In the genomic region with DNA sequence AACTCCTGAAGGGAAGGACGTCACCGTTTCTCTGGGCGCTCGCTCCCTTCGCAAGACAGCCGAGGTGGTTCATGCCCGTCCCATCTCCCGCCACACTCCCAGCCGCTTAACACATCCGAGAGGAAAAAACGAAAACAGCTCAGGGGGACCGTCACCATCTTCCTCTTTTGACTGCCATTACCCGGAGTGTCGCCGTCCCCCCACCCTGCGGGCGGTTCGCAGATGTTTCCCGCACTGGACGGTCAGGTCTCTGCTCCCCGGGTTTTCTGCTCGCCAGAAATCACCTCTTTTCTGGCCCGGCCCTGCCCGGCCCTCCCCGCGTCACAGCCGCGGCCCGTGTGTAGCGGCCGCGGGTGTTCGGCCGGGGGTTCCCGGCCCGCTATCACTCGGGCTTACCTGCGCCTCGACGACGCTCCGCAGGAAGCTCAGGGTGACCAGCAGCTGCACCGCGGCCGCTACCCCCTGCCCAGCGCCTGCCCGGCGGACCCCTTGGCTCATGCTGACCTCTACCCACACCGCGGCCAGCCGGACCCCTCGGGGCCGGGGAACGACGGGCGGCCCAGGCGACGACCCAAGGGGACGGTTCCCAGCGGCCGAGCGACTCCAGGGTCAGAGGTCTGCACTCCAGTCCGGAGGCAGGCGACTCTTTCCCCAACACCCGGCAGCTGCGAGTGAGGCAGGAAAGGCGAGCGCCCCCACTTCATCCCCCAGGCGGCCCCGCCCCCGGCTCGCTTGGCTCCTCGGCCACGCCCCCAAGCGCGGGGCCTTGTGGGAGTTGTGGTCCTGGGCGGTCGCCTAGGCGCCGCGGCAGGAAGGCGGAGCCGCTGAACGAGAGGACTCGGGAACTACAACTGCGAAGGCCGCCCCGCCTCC, we compare ENCODE assay signal across 1 cellular context.
TF ChIP-seq lines count a peak whose summit lies in the region.

A gene with protein sequence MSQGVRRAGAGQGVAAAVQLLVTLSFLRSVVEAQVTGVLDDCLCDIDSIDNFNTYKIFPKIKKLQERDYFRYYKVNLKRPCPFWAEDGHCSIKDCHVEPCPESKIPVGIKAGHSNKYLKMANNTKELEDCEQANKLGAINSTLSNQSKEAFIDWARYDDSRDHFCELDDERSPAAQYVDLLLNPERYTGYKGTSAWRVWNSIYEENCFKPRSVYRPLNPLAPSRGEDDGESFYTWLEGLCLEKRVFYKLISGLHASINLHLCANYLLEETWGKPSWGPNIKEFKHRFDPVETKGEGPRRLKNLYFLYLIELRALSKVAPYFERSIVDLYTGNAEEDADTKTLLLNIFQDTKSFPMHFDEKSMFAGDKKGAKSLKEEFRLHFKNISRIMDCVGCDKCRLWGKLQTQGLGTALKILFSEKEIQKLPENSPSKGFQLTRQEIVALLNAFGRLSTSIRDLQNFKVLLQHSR (minus strand): TSS at position 673 of the 873 bp plus-strand sequence. CDS start 175 bp downstream, at position 498.

TF ChIP-seq in HepG2, 621 proteins besides CTCF, POLR2A, EP300 and RAD21 (continued from another document and continues in another):
- TF ChIP-seq, protein P1, sequence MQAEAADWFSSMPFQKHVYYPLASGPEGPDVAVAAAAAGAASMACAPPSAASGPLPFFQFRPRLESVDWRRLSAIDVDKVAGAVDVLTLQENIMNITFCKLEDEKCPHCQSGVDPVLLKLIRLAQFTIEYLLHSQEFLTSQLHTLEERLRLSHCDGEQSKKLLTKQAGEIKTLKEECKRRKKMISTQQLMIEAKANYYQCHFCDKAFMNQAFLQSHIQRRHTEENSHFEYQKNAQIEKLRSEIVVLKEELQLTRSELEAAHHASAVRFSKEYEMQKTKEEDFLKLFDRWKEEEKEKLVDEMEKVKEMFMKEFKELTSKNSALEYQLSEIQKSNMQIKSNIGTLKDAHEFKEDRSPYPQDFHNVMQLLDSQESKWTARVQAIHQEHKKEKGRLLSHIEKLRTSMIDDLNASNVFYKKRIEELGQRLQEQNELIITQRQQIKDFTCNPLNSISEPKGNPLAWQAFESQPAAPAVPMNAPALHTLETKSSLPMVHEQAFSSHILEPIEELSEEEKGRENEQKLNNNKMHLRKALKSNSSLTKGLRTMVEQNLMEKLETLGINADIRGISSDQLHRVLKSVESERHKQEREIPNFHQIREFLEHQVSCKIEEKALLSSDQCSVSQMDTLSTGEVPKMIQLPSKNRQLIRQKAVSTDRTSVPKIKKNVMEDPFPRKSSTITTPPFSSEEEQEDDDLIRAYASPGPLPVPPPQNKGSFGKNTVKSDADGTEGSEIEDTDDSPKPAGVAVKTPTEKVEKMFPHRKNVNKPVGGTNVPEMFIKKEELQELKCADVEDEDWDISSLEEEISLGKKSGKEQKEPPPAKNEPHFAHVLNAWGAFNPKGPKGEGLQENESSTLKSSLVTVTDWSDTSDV (CRISPR knock-in tag; IDR thresholded peaks at IDR 0.05) = no peak
- TF ChIP-seq TAF1 (CRISPR knock-in tag; IDR thresholded peaks at IDR 0.05) = peak; percentile 68; the same call in 1 of the 2 replicates
- TF ChIP-seq ZNF558 (CRISPR knock-in tag; IDR thresholded peaks at IDR 0.05; ENCODE audit: borderline replicate concordance) = no peak; the same call in 1 of the 2 replicates
- TF ChIP-seq EED (CRISPR knock-in tag; IDR thresholded peaks at IDR 0.05) = no peak
- TF ChIP-seq, protein P2, sequence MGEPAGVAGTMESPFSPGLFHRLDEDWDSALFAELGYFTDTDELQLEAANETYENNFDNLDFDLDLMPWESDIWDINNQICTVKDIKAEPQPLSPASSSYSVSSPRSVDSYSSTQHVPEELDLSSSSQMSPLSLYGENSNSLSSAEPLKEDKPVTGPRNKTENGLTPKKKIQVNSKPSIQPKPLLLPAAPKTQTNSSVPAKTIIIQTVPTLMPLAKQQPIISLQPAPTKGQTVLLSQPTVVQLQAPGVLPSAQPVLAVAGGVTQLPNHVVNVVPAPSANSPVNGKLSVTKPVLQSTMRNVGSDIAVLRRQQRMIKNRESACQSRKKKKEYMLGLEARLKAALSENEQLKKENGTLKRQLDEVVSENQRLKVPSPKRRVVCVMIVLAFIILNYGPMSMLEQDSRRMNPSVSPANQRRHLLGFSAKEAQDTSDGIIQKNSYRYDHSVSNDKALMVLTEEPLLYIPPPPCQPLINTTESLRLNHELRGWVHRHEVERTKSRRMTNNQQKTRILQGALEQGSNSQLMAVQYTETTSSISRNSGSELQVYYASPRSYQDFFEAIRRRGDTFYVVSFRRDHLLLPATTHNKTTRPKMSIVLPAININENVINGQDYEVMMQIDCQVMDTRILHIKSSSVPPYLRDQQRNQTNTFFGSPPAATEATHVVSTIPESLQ (CRISPR knock-in tag; conservative IDR thresholded peaks at IDR 0.05) = 0 out of 2 replicates have a peak, but pooled peaks have one; percentile 5
- peak; percentile 57 for TF ChIP-seq ISL2 (CRISPR knock-in tag; IDR thresholded peaks at IDR 0.05)
- TF ChIP-seq NFIB (CRISPR knock-in tag; IDR thresholded peaks at IDR 0.05; ENCODE audit: borderline replicate concordance) = no peak
- no peak for TF ChIP-seq ZBTB8A (CRISPR knock-in tag; IDR thresholded peaks at IDR 0.05; ENCODE audit: borderline replicate concordance, low read depth)
- TF ChIP-seq, protein P3, sequence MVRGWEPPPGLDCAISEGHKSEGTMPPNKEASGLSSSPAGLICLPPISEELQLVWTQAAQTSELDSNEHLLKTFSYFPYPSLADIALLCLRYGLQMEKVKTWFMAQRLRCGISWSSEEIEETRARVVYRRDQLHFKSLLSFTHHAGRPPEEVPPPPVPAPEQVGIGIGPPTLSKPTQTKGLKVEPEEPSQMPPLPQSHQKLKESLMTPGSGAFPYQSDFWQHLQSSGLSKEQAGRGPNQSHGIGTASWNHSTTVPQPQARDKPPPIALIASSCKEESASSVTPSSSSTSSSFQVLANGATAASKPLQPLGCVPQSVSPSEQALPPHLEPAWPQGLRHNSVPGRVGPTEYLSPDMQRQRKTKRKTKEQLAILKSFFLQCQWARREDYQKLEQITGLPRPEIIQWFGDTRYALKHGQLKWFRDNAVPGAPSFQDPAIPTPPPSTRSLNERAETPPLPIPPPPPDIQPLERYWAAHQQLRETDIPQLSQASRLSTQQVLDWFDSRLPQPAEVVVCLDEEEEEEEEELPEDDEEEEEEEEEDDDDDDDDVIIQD (CRISPR knock-in tag; IDR thresholded peaks at IDR 0.05; ENCODE audit: low read depth) = peak; percentile 58; the same call in 1 of the 2 replicates
- TF ChIP-seq ZNF441 (CRISPR knock-in tag; IDR thresholded peaks at IDR 0.05; ENCODE audit: borderline replicate concordance) = peak; percentile 67; the same call in 1 of the 2 replicates
- no peak for TF ChIP-seq ZNF367 (CRISPR knock-in tag; IDR thresholded peaks at IDR 0.05; ENCODE audit: borderline replicate concordance)
- 0 out of 2 replicates have a peak, but pooled peaks have one; percentile 28 for TF ChIP-seq TGIF2 (CRISPR knock-in tag; IDR thresholded peaks at IDR 0.05)
- TF ChIP-seq, protein P4, sequence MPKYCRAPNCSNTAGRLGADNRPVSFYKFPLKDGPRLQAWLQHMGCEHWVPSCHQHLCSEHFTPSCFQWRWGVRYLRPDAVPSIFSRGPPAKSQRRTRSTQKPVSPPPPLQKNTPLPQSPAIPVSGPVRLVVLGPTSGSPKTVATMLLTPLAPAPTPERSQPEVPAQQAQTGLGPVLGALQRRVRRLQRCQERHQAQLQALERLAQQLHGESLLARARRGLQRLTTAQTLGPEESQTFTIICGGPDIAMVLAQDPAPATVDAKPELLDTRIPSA (CRISPR knock-in tag; IDR thresholded peaks at IDR 0.05; ENCODE audit: borderline replicate concordance) = peak; percentile 84; the same call in 1 of the 2 replicates
- no peak for TF ChIP-seq ZNF562 (CRISPR knock-in tag; IDR thresholded peaks at IDR 0.05; ENCODE audit: borderline replicate concordance)
- TF ChIP-seq, protein P5, sequence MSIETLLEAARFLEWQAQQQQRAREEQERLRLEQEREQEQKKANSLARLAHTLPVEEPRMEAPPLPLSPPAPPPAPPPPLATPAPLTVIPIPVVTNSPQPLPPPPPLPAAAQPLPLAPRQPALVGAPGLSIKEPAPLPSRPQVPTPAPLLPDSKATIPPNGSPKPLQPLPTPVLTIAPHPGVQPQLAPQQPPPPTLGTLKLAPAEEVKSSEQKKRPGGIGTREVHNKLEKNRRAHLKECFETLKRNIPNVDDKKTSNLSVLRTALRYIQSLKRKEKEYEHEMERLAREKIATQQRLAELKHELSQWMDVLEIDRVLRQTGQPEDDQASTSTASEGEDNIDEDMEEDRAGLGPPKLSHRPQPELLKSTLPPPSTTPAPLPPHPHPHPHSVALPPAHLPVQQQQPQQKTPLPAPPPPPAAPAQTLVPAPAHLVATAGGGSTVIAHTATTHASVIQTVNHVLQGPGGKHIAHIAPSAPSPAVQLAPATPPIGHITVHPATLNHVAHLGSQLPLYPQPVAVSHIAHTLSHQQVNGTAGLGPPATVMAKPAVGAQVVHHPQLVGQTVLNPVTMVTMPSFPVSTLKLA (IDR thresholded peaks at IDR 0.05) = 0 out of 2 replicates have a peak, but pooled peaks have one; percentile 3
- no peak for TF ChIP-seq HDAC2 (CRISPR knock-in tag; IDR thresholded peaks at IDR 0.05)
- TF ChIP-seq ZNF720 (CRISPR knock-in tag; IDR thresholded peaks at IDR 0.05) = no peak
- TF ChIP-seq, protein P6, sequence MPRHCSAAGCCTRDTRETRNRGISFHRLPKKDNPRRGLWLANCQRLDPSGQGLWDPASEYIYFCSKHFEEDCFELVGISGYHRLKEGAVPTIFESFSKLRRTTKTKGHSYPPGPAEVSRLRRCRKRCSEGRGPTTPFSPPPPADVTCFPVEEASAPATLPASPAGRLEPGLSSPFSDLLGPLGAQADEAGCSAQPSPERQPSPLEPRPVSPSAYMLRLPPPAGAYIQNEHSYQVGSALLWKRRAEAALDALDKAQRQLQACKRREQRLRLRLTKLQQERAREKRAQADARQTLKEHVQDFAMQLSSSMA (CRISPR knock-in tag; IDR thresholded peaks at IDR 0.05) = 0 out of 2 replicates have a peak, but pooled peaks have one; percentile 28
- no peak for TF ChIP-seq ADNP (CRISPR knock-in tag; IDR thresholded peaks at IDR 0.05)
- TF ChIP-seq ZNF143 (CRISPR knock-in tag; IDR thresholded peaks at IDR 0.05) = peak; percentile 93
- TF ChIP-seq, protein P7, sequence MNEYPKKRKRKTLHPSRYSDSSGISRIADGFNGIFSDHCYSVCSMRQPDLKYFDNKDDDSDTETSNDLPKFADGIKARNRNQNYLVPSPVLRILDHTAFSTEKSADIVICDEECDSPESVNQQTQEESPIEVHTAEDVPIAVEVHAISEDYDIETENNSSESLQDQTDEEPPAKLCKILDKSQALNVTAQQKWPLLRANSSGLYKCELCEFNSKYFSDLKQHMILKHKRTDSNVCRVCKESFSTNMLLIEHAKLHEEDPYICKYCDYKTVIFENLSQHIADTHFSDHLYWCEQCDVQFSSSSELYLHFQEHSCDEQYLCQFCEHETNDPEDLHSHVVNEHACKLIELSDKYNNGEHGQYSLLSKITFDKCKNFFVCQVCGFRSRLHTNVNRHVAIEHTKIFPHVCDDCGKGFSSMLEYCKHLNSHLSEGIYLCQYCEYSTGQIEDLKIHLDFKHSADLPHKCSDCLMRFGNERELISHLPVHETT (CRISPR knock-in tag; conservative IDR thresholded peaks at IDR 0.05) = no peak
- no peak for TF ChIP-seq GATAD1 (CRISPR knock-in tag; IDR thresholded peaks at IDR 0.05)
- peak; percentile 17 for TF ChIP-seq SRSF1 (optimal IDR thresholded peaks at IDR 0.05; ENCODE audit: low read depth, low read length)
- no peak for TF ChIP-seq STAT5B (CRISPR knock-in tag; IDR thresholded peaks at IDR 0.05)
- TF ChIP-seq, protein P8, sequence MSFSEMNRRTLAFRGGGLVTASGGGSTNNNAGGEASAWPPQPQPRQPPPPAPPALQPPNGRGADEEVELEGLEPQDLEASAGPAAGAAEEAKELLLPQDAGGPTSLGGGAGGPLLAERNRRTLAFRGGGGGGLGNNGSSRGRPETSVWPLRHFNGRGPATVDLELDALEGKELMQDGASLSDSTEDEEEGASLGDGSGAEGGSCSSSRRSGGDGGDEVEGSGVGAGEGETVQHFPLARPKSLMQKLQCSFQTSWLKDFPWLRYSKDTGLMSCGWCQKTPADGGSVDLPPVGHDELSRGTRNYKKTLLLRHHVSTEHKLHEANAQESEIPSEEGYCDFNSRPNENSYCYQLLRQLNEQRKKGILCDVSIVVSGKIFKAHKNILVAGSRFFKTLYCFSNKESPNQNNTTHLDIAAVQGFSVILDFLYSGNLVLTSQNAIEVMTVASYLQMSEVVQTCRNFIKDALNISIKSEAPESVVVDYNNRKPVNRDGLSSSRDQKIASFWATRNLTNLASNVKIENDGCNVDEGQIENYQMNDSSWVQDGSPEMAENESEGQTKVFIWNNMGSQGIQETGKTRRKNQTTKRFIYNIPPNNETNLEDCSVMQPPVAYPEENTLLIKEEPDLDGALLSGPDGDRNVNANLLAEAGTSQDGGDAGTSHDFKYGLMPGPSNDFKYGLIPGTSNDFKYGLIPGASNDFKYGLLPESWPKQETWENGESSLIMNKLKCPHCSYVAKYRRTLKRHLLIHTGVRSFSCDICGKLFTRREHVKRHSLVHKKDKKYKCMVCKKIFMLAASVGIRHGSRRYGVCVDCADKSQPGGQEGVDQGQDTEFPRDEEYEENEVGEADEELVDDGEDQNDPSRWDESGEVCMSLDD (CRISPR knock-in tag; IDR thresholded peaks at IDR 0.05; ENCODE audit: borderline replicate concordance) = no peak
- TF ChIP-seq, protein P9, sequence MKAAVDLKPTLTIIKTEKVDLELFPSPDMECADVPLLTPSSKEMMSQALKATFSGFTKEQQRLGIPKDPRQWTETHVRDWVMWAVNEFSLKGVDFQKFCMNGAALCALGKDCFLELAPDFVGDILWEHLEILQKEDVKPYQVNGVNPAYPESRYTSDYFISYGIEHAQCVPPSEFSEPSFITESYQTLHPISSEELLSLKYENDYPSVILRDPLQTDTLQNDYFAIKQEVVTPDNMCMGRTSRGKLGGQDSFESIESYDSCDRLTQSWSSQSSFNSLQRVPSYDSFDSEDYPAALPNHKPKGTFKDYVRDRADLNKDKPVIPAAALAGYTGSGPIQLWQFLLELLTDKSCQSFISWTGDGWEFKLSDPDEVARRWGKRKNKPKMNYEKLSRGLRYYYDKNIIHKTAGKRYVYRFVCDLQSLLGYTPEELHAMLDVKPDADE (CRISPR knock-in tag; IDR thresholded peaks at IDR 0.05) = 0 out of 2 replicates have a peak, but pooled peaks have one; percentile 56
- TF ChIP-seq LCORL (IDR thresholded peaks at IDR 0.05) = no peak
- TF ChIP-seq LCORL (CRISPR knock-in tag; IDR thresholded peaks at IDR 0.05) = peak; percentile 14; the same call in 1 of the 2 replicates
- TF ChIP-seq, protein P10, sequence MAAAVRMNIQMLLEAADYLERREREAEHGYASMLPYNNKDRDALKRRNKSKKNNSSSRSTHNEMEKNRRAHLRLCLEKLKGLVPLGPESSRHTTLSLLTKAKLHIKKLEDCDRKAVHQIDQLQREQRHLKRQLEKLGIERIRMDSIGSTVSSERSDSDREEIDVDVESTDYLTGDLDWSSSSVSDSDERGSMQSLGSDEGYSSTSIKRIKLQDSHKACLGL (CRISPR knock-in tag; IDR thresholded peaks at IDR 0.05) = peak; percentile 69; the same call in 1 of the 2 replicates
- TF ChIP-seq ZSCAN20 (CRISPR knock-in tag; IDR thresholded peaks at IDR 0.05; ENCODE audit: borderline replicate concordance) = peak; percentile 65; the same call in 1 of the 2 replicates
- peak in 1 of 2 experiments; percentile 57; a peak in 2 of 4 replicates for TF ChIP-seq NR2F1 (CRISPR knock-in tag; IDR thresholded peaks at IDR 0.05)
- TF ChIP-seq, protein P11, sequence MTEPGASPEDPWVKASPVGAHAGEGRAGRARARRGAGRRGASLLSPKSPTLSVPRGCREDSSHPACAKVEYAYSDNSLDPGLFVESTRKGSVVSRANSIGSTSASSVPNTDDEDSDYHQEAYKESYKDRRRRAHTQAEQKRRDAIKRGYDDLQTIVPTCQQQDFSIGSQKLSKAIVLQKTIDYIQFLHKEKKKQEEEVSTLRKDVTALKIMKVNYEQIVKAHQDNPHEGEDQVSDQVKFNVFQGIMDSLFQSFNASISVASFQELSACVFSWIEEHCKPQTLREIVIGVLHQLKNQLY (CRISPR knock-in tag; IDR thresholded peaks at IDR 0.05) = no peak
- no peak for TF ChIP-seq ZNF253 (CRISPR knock-in tag; IDR thresholded peaks at IDR 0.05; ENCODE audit: borderline replicate concordance)
- no peak for TF ChIP-seq ATRX (CRISPR knock-in tag; IDR thresholded peaks at IDR 0.05; ENCODE audit: borderline replicate concordance)
- no peak for TF ChIP-seq TCF12 (IDR thresholded peaks at IDR 0.05)
- no peak for TF ChIP-seq TCF12 (CRISPR knock-in tag; IDR thresholded peaks at IDR 0.05)
- peak; percentile 79 for TF ChIP-seq ZBTB7B (CRISPR knock-in tag; IDR thresholded peaks at IDR 0.05)
- TF ChIP-seq SAP130 (CRISPR knock-in tag; IDR thresholded peaks at IDR 0.05; ENCODE audit: low read depth) = peak; percentile 78
